14 cellular contexts compared by ENCODE assay signal in genomic region chr3:4756060-4756775, GRCh38.
DNase-seq lines count a peak whose midpoint lies in the region; ATAC-seq and TF ChIP-seq lines count a peak whose summit lies in the region.
"Had no signal": no experiment of that assay in that cellular context is flagged by ENCODE, and none has a peak within 500 bp of the region (broad histone marks: within the 10 kb centered on the region; RNA-seq: fewer than 3 reads in every experiment).

No MANE protein-coding gene starts in this region.

- POLR2A ChIA-PET in activated CD8-positive, alpha-beta T cell treated with anti-CD3 and anti-CD28 coated beads, Interleukin-2, amount 10 ng/mL, durations not matched to agents 7 days and 5 days (lab: Charles Lee) = interaction anchor here (0.5 kb wide), 1 partner anchor 106 kb away, joined by 3 read pairs; no protein-coding TSS in a partner anchor
- POLR2A ChIA-PET in activated CD8-positive, alpha-beta T cell treated with anti-CD3 and anti-CD28 coated beads for 36 hours (lab: Charles Lee) = interaction anchor here (0.7 to 1.5 kb wide), 3 partner anchors 12 to 1972 kb away, joined by 3 to 4 read pairs (median 3); no protein-coding TSS in a partner anchor

- H3K4me3 ChIP-seq in esophagus squamous epithelium (no peak overlapping the region), GM23338 (no peak overlapping the region)

- peaks cover 80% of the 10 kb centered on the region for H3K4me1 Mint-ChIP-seq in activated CD8-positive, alpha-beta T cell treated with anti-CD3 and anti-CD28 coated beads, Interleukin-2, amount 10 ng/mL, durations not matched to agents 7 days and 5 days (ENCODE audit: low read depth)
- H3K4me1 Mint-ChIP-seq in activated CD8-positive, alpha-beta T cell treated with anti-CD3 and anti-CD28 coated beads for 36 hours (ENCODE audit: low read depth) = peaks cover 29% of the 10 kb centered on the region
- H3K4me1 Mint-ChIP-seq in activated T-helper 1 cell treated with anti-CD3 and anti-CD28 coated beads, Interleukin-12 subunit alpha, Interleukin-12 subunit beta, Interleukin-2, Interleukin-4 antibody, amounts not matched to agents 30 ng/mL and 10 ng/mL and 1 ng/mL, durations not matched to agents 14 hours and 24 hours and 36 hours (ENCODE audit: low read depth) = peaks cover 74% of the 10 kb centered on the region
- peaks cover 5% of the 10 kb centered on the region for H3K4me1 Mint-ChIP-seq in GM23338

- 62 to 70% methylated on average over 10 of the region's 10 CpGs for WGBS in esophagus squamous epithelium, 2 donors

- CTCF ChIA-PET in activated CD8-positive, alpha-beta T cell treated with anti-CD3 and anti-CD28 coated beads, Interleukin-2, amount 10 ng/mL, durations not matched to agents 7 days and 5 days (lab: Charles Lee) = interaction anchor here (1.4 to 1.6 kb wide), 2 partner anchors 9 to 220 kb away, joined by 3 to 5 read pairs; no protein-coding TSS in a partner anchor
- CTCF ChIA-PET in activated CD8-positive, alpha-beta T cell treated with anti-CD3 and anti-CD28 coated beads for 36 hours (lab: Charles Lee) = interaction anchor here (1.3 to 1.6 kb wide), 3 partner anchors 24 to 48 kb away, joined by 3 to 6 read pairs (median 3); no protein-coding TSS in a partner anchor

- ATAC-seq in activated CD8-positive, alpha-beta T cell treated with anti-CD3 and anti-CD28 coated beads, Interleukin-2, amount 10 ng/mL, durations not matched to agents 7 days and 5 days = no peak
- ATAC-seq in activated CD8-positive, alpha-beta T cell treated with anti-CD3 and anti-CD28 coated beads for 36 hours = no peak
- ATAC-seq in esophagus mucosa (no peak), GM23338 (no peak), HG03196 (IDR thresholded peaks at IDR 0.05; ENCODE audit: unreplicated experiment) (no peak)

- no peaks in the 10 kb centered on the region for H3K9me2 ChIP-seq in GM23338 (ENCODE audit: insufficient read depth)

- peaks cover 6% of the 10 kb centered on the region for H3K9me3 Mint-ChIP-seq in activated CD8-positive, alpha-beta T cell treated with anti-CD3 and anti-CD28 coated beads, Interleukin-2, amount 10 ng/mL, durations not matched to agents 7 days and 5 days (ENCODE audit: insufficient read depth)
- no peaks in the 10 kb centered on the region for H3K9me3 Mint-ChIP-seq in activated CD8-positive, alpha-beta T cell treated with anti-CD3 and anti-CD28 coated beads for 36 hours
- peaks cover 4% of the 10 kb centered on the region for H3K9me3 Mint-ChIP-seq in activated T-helper 1 cell treated with anti-CD3 and anti-CD28 coated beads, Interleukin-12 subunit alpha, Interleukin-12 subunit beta, Interleukin-2, Interleukin-4 antibody, amounts not matched to agents 30 ng/mL and 10 ng/mL and 1 ng/mL, durations not matched to agents 14 hours and 24 hours and 36 hours
- H3K9me3 Mint-ChIP-seq in GM23338 = no peaks in the 10 kb centered on the region
- H3K9me3 Mint-ChIP-seq: IgD-negative memory B cell had no signal

- H3K4me3 Mint-ChIP-seq in activated CD8-positive, alpha-beta T cell treated with anti-CD3 and anti-CD28 coated beads, Interleukin-2, amount 10 ng/mL, durations not matched to agents 7 days and 5 days = no peak overlapping the region
- no peak overlapping the region for H3K4me3 Mint-ChIP-seq in activated CD8-positive, alpha-beta T cell treated with anti-CD3 and anti-CD28 coated beads for 36 hours
- H3K4me3 Mint-ChIP-seq in activated T-helper 1 cell treated with anti-CD3 and anti-CD28 coated beads, Interleukin-12 subunit alpha, Interleukin-12 subunit beta, Interleukin-2, Interleukin-4 antibody, amounts not matched to agents 30 ng/mL and 10 ng/mL and 1 ng/mL, durations not matched to agents 14 hours and 24 hours and 36 hours = peak overlapping the region; percentile 25
- no peak overlapping the region for H3K4me3 Mint-ChIP-seq in GM23338
- H3K4me3 Mint-ChIP-seq: H9 had no signal

- no peaks in the 10 kb centered on the region for H3K9me3 ChIP-seq in esophagus squamous epithelium

- TF ChIP-seq POLR2A in esophagus squamous epithelium (IDR thresholded peaks at IDR 0.05) = no peak

- no peak for TF ChIP-seq CTCF in activated CD8-positive, alpha-beta T cell treated with anti-CD3 and anti-CD28 coated beads for 36 hours (IDR thresholded peaks at IDR 0.05)
- TF ChIP-seq CTCF in esophagus squamous epithelium (IDR thresholded peaks at IDR 0.05) (no peak), GM23338 (conservative IDR thresholded peaks at IDR 0.05; ENCODE audit: low read depth in 2 of 2) (no peak)

- H3K36me3 ChIP-seq in esophagus squamous epithelium = peaks cover 0 to 7% (median 0%) of the 10 kb centered on the region in 3 donors
- H3K36me3 ChIP-seq in GM23338 (ENCODE audit: insufficient read depth) = no peaks in the 10 kb centered on the region

- H3K36me3 Mint-ChIP-seq in activated CD8-positive, alpha-beta T cell treated with anti-CD3 and anti-CD28 coated beads, Interleukin-2, amount 10 ng/mL, durations not matched to agents 7 days and 5 days (ENCODE audit: low read depth) = peaks cover 72% of the 10 kb centered on the region
- peaks cover 60% of the 10 kb centered on the region for H3K36me3 Mint-ChIP-seq in activated CD8-positive, alpha-beta T cell treated with anti-CD3 and anti-CD28 coated beads for 36 hours (ENCODE audit: low read depth)
- peaks cover 65% of the 10 kb centered on the region for H3K36me3 Mint-ChIP-seq in activated T-helper 1 cell treated with anti-CD3 and anti-CD28 coated beads, Interleukin-12 subunit alpha, Interleukin-12 subunit beta, Interleukin-2, Interleukin-4 antibody, amounts not matched to agents 30 ng/mL and 10 ng/mL and 1 ng/mL, durations not matched to agents 14 hours and 24 hours and 36 hours (ENCODE audit: low read depth)
- H3K36me3 Mint-ChIP-seq in GM23338 (ENCODE audit: low read depth) = no peaks in the 10 kb centered on the region

- H3K27me3 ChIP-seq in esophagus squamous epithelium (no peaks in the 10 kb centered on the region), GM23338 (ENCODE audit: insufficient read depth) (no peaks in the 10 kb centered on the region)

- intact Hi-C loops in activated CD8-positive, alpha-beta T cell treated with anti-CD3 and anti-CD28 coated beads for 36 hours (cut with micrococcal nuclease) = no loop called here
- intact Hi-C loops in activated T-helper 1 cell treated with anti-CD3 and anti-CD28 coated beads, Interleukin-12 subunit alpha, Interleukin-12 subunit beta, Interleukin-2, Interleukin-4 antibody, amounts not matched to agents 30 ng/mL and 10 ng/mL and 1 ng/mL, durations not matched to agents 14 hours and 24 hours and 36 hours (cut with micrococcal nuclease) = no loop called here
- intact Hi-C loops in esophagus squamous epithelium (cut with DNase I) = no loop called here

- no peak overlapping the region for H2AFZ ChIP-seq in GM23338

- no peak for DNase-seq in activated CD8-positive, alpha-beta T cell treated with anti-CD3 and anti-CD28 coated beads, Interleukin-2, amount 10 ng/mL, durations not matched to agents 7 days and 5 days
- DNase-seq in activated CD8-positive, alpha-beta T cell treated with anti-CD3 and anti-CD28 coated beads for 36 hours = no peak
- DNase-seq in COLO668 (lab: John Stamatoyannopoulos, UW; ENCODE audit: unreplicated experiment) (peak; percentile 1), esophagus squamous epithelium (lab: John Stamatoyannopoulos, UW) (no peak), GM23338 (ENCODE audit: low spot score) (no peak)
- DNase-seq in activated T-helper 1 cell treated with anti-CD3 and anti-CD28 coated beads, Interleukin-12 subunit alpha, Interleukin-12 subunit beta, Interleukin-2, Interleukin-4 antibody, amounts not matched to agents 30 ng/mL and 10 ng/mL and 1 ng/mL, durations not matched to agents 14 hours and 24 hours and 36 hours (ENCODE audit: low spot score) = no peak
- DNase-seq: COR-L47, H9, NCI-H1436 treated with DMSO at 0.1 percent for 48 hours had no signal

- H3K79me2 ChIP-seq in GM23338 (replicated peaks; ENCODE audit: insufficient read depth) = no peaks in the 10 kb centered on the region

- H4K20me1 ChIP-seq in GM23338 (replicated peaks; ENCODE audit: insufficient read depth) = no peaks in the 10 kb centered on the region

- peak overlapping the region; percentile 58 to 86 (median 82) for H3K27ac ChIP-seq in esophagus squamous epithelium
- H3K27ac ChIP-seq in GM23338 (ENCODE audit: low read depth) = no peak overlapping the region
- H3K27ac ChIP-seq: C4-2B, RWPE1 had no signal

- peak overlapping the region; percentile 66 for H3K27ac Mint-ChIP-seq in activated CD8-positive, alpha-beta T cell treated with anti-CD3 and anti-CD28 coated beads, Interleukin-2, amount 10 ng/mL, durations not matched to agents 7 days and 5 days
- no peak overlapping the region for H3K27ac Mint-ChIP-seq in activated CD8-positive, alpha-beta T cell treated with anti-CD3 and anti-CD28 coated beads for 36 hours
- H3K27ac Mint-ChIP-seq in activated T-helper 1 cell treated with anti-CD3 and anti-CD28 coated beads, Interleukin-12 subunit alpha, Interleukin-12 subunit beta, Interleukin-2, Interleukin-4 antibody, amounts not matched to agents 30 ng/mL and 10 ng/mL and 1 ng/mL, durations not matched to agents 14 hours and 24 hours and 36 hours = peak overlapping the region; percentile 48
- H3K27ac Mint-ChIP-seq in GM23338 = no peak overlapping the region
- H3K27ac Mint-ChIP-seq: H9 had no signal

- H3K4me2 ChIP-seq in GM23338 = no peak overlapping the region

- H3F3A ChIP-seq in GM23338 (replicated peaks; ENCODE audit: low read depth) = no peaks in the 10 kb centered on the region

- H3K27me3 Mint-ChIP-seq in activated CD8-positive, alpha-beta T cell treated with anti-CD3 and anti-CD28 coated beads, Interleukin-2, amount 10 ng/mL, durations not matched to agents 7 days and 5 days (ENCODE audit: low read depth) = no peaks in the 10 kb centered on the region
- H3K27me3 Mint-ChIP-seq in activated CD8-positive, alpha-beta T cell treated with anti-CD3 and anti-CD28 coated beads for 36 hours = no peaks in the 10 kb centered on the region
- no peaks in the 10 kb centered on the region for H3K27me3 Mint-ChIP-seq in activated T-helper 1 cell treated with anti-CD3 and anti-CD28 coated beads, Interleukin-12 subunit alpha, Interleukin-12 subunit beta, Interleukin-2, Interleukin-4 antibody, amounts not matched to agents 30 ng/mL and 10 ng/mL and 1 ng/mL, durations not matched to agents 14 hours and 24 hours and 36 hours (ENCODE audit: insufficient read depth)
- no peaks in the 10 kb centered on the region for H3K27me3 Mint-ChIP-seq in GM23338 (ENCODE audit: insufficient read depth, low read depth, poor library complexity)
- H3K27me3 Mint-ChIP-seq: IgD-negative memory B cell had no signal

- H3K4me1 ChIP-seq in esophagus squamous epithelium (peaks cover 8 to 65% (median 11%) of the 10 kb centered on the region in 3 donors), GM23338 (ENCODE audit: insufficient read depth) (peaks cover 1% of the 10 kb centered on the region; the same call in 1 of the 2 replicates)

TF ChIP-seq in GM23338, 12 proteins besides CTCF, POLR2A, EP300 and RAD21 (continues in another document):
- TF ChIP-seq EZH2phosphoT487 (IDR thresholded peaks at IDR 0.05; ENCODE audit: unreplicated experiment) (no peak), JUNB (IDR thresholded peaks at IDR 0.05; ENCODE audit: unreplicated experiment) (no peak), ZNF114 (CRISPR knock-in tag; IDR thresholded peaks at IDR 0.05) (no peak)

Comparison
In these comparisons a context has a peak if more than half of its experiments do, and no peak if none do; other contexts are left out.
1. H3K27ac Mint-ChIP-seq: peak in activated CD8-positive, alpha-beta T cell treated with anti-CD3 and anti-CD28 coated beads, Interleukin-2, amount 10 ng/mL, durations not matched to agents 7 days and 5 days (single experiment) and activated T-helper 1 cell treated with anti-CD3 and anti-CD28 coated beads, Interleukin-12 subunit alpha, Interleukin-12 subunit beta, Interleukin-2, Interleukin-4 antibody, amounts not matched to agents 30 ng/mL and 10 ng/mL and 1 ng/mL, durations not matched to agents 14 hours and 24 hours and 36 hours (single experiment); none in activated CD8-positive, alpha-beta T cell treated with anti-CD3 and anti-CD28 coated beads for 36 hours (single experiment) and GM23338 (single experiment).